ENCODE assay signal across 29 cellular contexts in genomic region chr10:60871215-60871614, GRCh38.
"Had no signal": no experiment of that assay in that cellular context is flagged by ENCODE, and none has a peak within 500 bp of the region (broad histone marks: within the 10 kb centered on the region; RNA-seq: fewer than 3 reads in every experiment).

No MANE protein-coding gene starts in this region.

- H3K27ac ChIP-seq: brain microvascular endothelial cell, coronary artery, pancreas, right atrium auricular region, spleen, suprapubic skin, tibial artery, VCaP had no signal

- ATAC-seq: activated CD4-positive, CD25-positive, alpha-beta regulatory T cell treated with anti-CD3 and anti-CD28 coated beads, Interleukin-2, amount 50 U/mL, for 24 hours; left cardiac atrium; pancreas had no signal

- DNase-seq: activated CD4-positive, alpha-beta T cell treated with anti-CD3 and anti-CD28 coated beads for 48 hours; activated CD4-positive, alpha-beta T cell treated with anti-CD3 and anti-CD28 coated beads, Interleukin-2, amount 50 U/mL, for 48 hours; activated CD8-positive, alpha-beta memory T cell treated with anti-CD3 and anti-CD28 coated beads for 24 hours; activated effector memory CD4-positive, alpha-beta T cell treated with anti-CD3 and anti-CD28 coated beads, Interleukin-2, amount 50 U/mL, for 16 hours; activated naive CD4-positive, alpha-beta T cell treated with anti-CD3 and anti-CD28 coated beads, Interleukin-2, amount 50 U/mL, for 16 hours; amniotic stem cell; brain microvascular endothelial cell; dorsolateral prefrontal cortex; effector memory CD4-positive, alpha-beta T cell; erythroblast; head of caudate nucleus; hippocampal formation; left cardiac atrium; mammary epithelial cell; naive B cell; nucleus accumbens; pancreas; spleen; stimulated activated naive CD4-positive, alpha-beta T cell; T-helper 9 cell; tibial artery had no signal

- H3K27me3 ChIP-seq: brain microvascular endothelial cell, dorsolateral prefrontal cortex, pancreas, right atrium auricular region, spleen, suprapubic skin, tibial artery had no signal

- H3K36me3 ChIP-seq: brain microvascular endothelial cell had no signal

- H3K4me1 ChIP-seq: pancreas, right atrium auricular region, spleen, suprapubic skin had no signal

- FAIRE-seq: astrocyte, keratinocyte, pancreas, TTC549 had no signal

- H3K9me3 ChIP-seq: pancreas, right atrium auricular region, spleen, suprapubic skin, tibial artery had no signal

- H3K4me3 ChIP-seq: coronary artery, dorsolateral prefrontal cortex, pancreas, right atrium auricular region, spleen, suprapubic skin, tibial artery had no signal
